In the genomic region with DNA sequence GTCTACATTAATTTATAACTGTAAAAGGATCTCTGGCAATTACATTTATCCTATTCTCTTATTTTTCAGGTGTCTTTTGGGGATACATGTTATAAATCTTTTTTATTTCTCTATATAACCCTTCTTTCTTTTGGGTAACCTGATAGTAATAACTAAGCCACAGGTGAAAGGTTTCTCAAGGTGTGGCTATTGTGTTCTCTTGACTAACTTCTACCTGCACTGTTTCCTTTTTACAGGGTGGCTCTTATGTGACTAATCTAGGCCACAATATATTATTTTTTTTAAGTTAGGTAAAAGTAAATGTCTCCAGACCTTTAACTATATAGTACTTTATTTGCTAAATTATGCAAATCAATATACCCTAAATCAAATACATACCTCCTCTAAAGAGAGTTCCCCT, we compare ENCODE assay signal across 18 cellular contexts.
DNase-seq lines count a peak whose midpoint lies in the region; ATAC-seq and TF ChIP-seq lines count a peak whose summit lies in the region.
"Had no signal": no experiment of that assay in that cellular context is flagged by ENCODE, and none has a peak within 500 bp of the region (broad histone marks: within the 10 kb centered on the region; RNA-seq: fewer than 3 reads in every experiment).

No MANE protein-coding gene starts in this region.

- no peak overlapping the region for H3K4me3 Mint-ChIP-seq in GM23338
- no peak overlapping the region for H3K4me3 Mint-ChIP-seq in naive thymus-derived CD4-positive, alpha-beta T cell

- H3K79me2 ChIP-seq in GM23338 (replicated peaks; ENCODE audit: insufficient read depth) (no peaks in the 10 kb centered on the region), PC-9 (ENCODE audit: low read depth) (peaks cover 97% of the 10 kb centered on the region), hepatocyte (peaks cover 24% of the 10 kb centered on the region)

- no peaks in the 10 kb centered on the region for H3K36me3 ChIP-seq in GM23338 (ENCODE audit: insufficient read depth)
- no peaks in the 10 kb centered on the region for H3K36me3 ChIP-seq in PC-9 (ENCODE audit: low read depth)
- no peaks in the 10 kb centered on the region for H3K36me3 ChIP-seq in hepatocyte (replicated peaks; ENCODE audit: insufficient read depth, low read depth)
- no peaks in the 10 kb centered on the region for H3K36me3 ChIP-seq in spleen
- H3K36me3 ChIP-seq in naive thymus-derived CD4-positive, alpha-beta T cell (ENCODE audit: control insufficient read depth in 2 of 3, insufficient read depth in 3 of 3, low read length in 3 of 3), result no peaks in the 10 kb centered on the region
- H3K36me3 ChIP-seq: gastrocnemius medialis, pancreas, Peyer's patch had no signal

- 0 out of 2 replicates have a peak, but pooled peaks cover 3% of the 10 kb centered on the region for H3K9me2 ChIP-seq in GM23338 (ENCODE audit: insufficient read depth)
- no peaks in the 10 kb centered on the region for H3K9me2 ChIP-seq in PC-9 (ENCODE audit: insufficient read depth)
- H3K9me2 ChIP-seq in hepatocyte (replicated peaks; ENCODE audit: insufficient read depth), result no peaks in the 10 kb centered on the region
- H3K9me2 ChIP-seq: SK-N-SH had no signal

- H3K9me3 Mint-ChIP-seq in GM23338, result no peaks in the 10 kb centered on the region
- H3K9me3 Mint-ChIP-seq in naive thymus-derived CD4-positive, alpha-beta T cell, result peaks cover 0 to 1% (median 0%) of the 10 kb centered on the region in 11 donors
- H3K9me3 Mint-ChIP-seq: activated naive CD4-positive, alpha-beta T cell treated with anti-CD3 and anti-CD28 coated beads, Interleukin-2, amount 50 U/mL, for 72 hours had no signal

- TF ChIP-seq CTCF in GM23338 (conservative IDR thresholded peaks at IDR 0.05; ENCODE audit: low read depth in 2 of 2) (no peak), PC-9 (conservative IDR thresholded peaks at IDR 0.05) (no peak), hepatocyte (IDR thresholded peaks at IDR 0.05; ENCODE audit: poor library complexity) (no peak), spleen (IDR thresholded peaks at IDR 0.05 in 8 of 11, conservative IDR thresholded peaks at IDR 0.05 in 3 of 11) (no peak)

- no peaks in the 10 kb centered on the region for H3K36me3 Mint-ChIP-seq in GM23338 (ENCODE audit: low read depth)
- peaks cover 0 to 5% (median 0%) of the 10 kb centered on the region in 5 donors for H3K36me3 Mint-ChIP-seq in naive thymus-derived CD4-positive, alpha-beta T cell
- H3K36me3 Mint-ChIP-seq: activated naive CD4-positive, alpha-beta T cell treated with anti-CD3 and anti-CD28 coated beads, Interleukin-2, amount 50 U/mL, for 72 hours had no signal

- intact Hi-C loops in PC-9 (cut with micrococcal nuclease; ENCODE audit: unreplicated experiment), result loop anchor here (2.0 kb wide), 1 partner anchor 41 kb away; no protein-coding TSS in a partner anchor
- intact Hi-C loops in spleen (cut with DNase I; ENCODE audit: low total_unique reads), result no loop called here
- intact Hi-C loops in naive thymus-derived CD4-positive, alpha-beta T cell (cut with micrococcal nuclease), result no loop called here

- no peak overlapping the region for H2AFZ ChIP-seq in GM23338
- H2AFZ ChIP-seq in PC-9, result no peak overlapping the region
- H2AFZ ChIP-seq in hepatocyte, result no peak overlapping the region

- H3K4me2 ChIP-seq in GM23338, result peak overlapping the region; percentile 29; the same call in 1 of the 2 replicates
- H3K4me2 ChIP-seq in PC-9, result peak overlapping the region; percentile 71
- H3K4me2 ChIP-seq in hepatocyte, result peak overlapping the region; percentile 64
- H3K4me2 ChIP-seq: SK-N-SH had no signal

- CTCF ChIA-PET in PC-9 (lab: Charles Lee), result no interaction called here
- CTCF ChIA-PET in naive thymus-derived CD4-positive, alpha-beta T cell (lab: Charles Lee), result no interaction called here

- H3K9me3 ChIP-seq in PC-9 (ENCODE audit: insufficient read depth, low read depth) (no peaks in the 10 kb centered on the region; the same call in 1 of the 2 replicates), hepatocyte (ENCODE audit: low read depth) (no peaks in the 10 kb centered on the region), spleen (no peaks in the 10 kb centered on the region)
- H3K9me3 ChIP-seq in naive thymus-derived CD4-positive, alpha-beta T cell (ENCODE audit: control insufficient read depth in 2 of 3, low read length in 3 of 3), result no peaks in the 10 kb centered on the region
- H3K9me3 ChIP-seq: gastrocnemius medialis, pancreas, Peyer's patch, SK-N-SH had no signal

- BruUV-seq in PC-9 (replicated peaks; lab: Mats Ljungman, UMichigan), result no TSS peak

- H3K27ac ChIP-seq in GM23338 (ENCODE audit: low read depth), result no peak overlapping the region
- H3K27ac ChIP-seq in PC-9, result peak overlapping the region; percentile 90
- peak overlapping the region; percentile 66 for H3K27ac ChIP-seq in hepatocyte
- H3K27ac ChIP-seq in spleen, result peak overlapping the region in 6 of 8 donors; percentile 17 to 76 (median 52)
- H3K27ac ChIP-seq in naive thymus-derived CD4-positive, alpha-beta T cell (ENCODE audit: low read depth, low read length), result no peak overlapping the region
- H3K27ac ChIP-seq: gastrocnemius medialis, pancreas had no signal

- peaks cover 2% of the 10 kb centered on the region for H3K27me3 Mint-ChIP-seq in GM23338 (ENCODE audit: insufficient read depth, low read depth, poor library complexity)
- H3K27me3 Mint-ChIP-seq in naive thymus-derived CD4-positive, alpha-beta T cell, result peaks cover 3 to 26% (median 17%) of the 10 kb centered on the region in 5 donors

- H3K27me3 ChIP-seq in GM23338 (ENCODE audit: insufficient read depth) (no peaks in the 10 kb centered on the region), PC-9 (ENCODE audit: insufficient read depth, low read depth) (no peaks in the 10 kb centered on the region), hepatocyte (no peaks in the 10 kb centered on the region), spleen (replicated peaks in 1 of 7) (no peaks in the 10 kb centered on the region)
- no peaks in the 10 kb centered on the region for H3K27me3 ChIP-seq in naive thymus-derived CD4-positive, alpha-beta T cell (ENCODE audit: control insufficient read depth in 2 of 2, insufficient read depth in 2 of 2, low read length in 2 of 2)
- H3K27me3 ChIP-seq: gastrocnemius medialis, pancreas, Peyer's patch had no signal

- H3K4me3 ChIP-seq in GM23338, result no peak overlapping the region
- peak overlapping the region; percentile 33; the same call in 1 of the 2 replicates for H3K4me3 ChIP-seq in PC-9
- no peak overlapping the region for H3K4me3 ChIP-seq in hepatocyte
- no peak overlapping the region for H3K4me3 ChIP-seq in spleen
- no peak overlapping the region for H3K4me3 ChIP-seq in naive thymus-derived CD4-positive, alpha-beta T cell (ENCODE audit: low read length)
- H3K4me3 ChIP-seq: gastrocnemius medialis, pancreas, Peyer's patch had no signal

- H4K20me1 ChIP-seq in GM23338 (replicated peaks; ENCODE audit: insufficient read depth), result no peaks in the 10 kb centered on the region
- no peaks in the 10 kb centered on the region for H4K20me1 ChIP-seq in PC-9 (ENCODE audit: insufficient read depth)
- H4K20me1 ChIP-seq in hepatocyte (ENCODE audit: insufficient read depth, poor library complexity, severe bottlenecking), result no peaks in the 10 kb centered on the region

- TF ChIP-seq POLR2A in spleen (IDR thresholded peaks at IDR 0.05), result no peak

- H3K4me1 ChIP-seq in GM23338 (ENCODE audit: insufficient read depth) (peaks cover 53% of the 10 kb centered on the region), PC-9 (replicated peaks; ENCODE audit: insufficient read depth) (peaks cover 73% of the 10 kb centered on the region), hepatocyte (ENCODE audit: insufficient read depth) (peaks cover 17% of the 10 kb centered on the region), spleen (peaks cover 0 to 21% (median 5%) of the 10 kb centered on the region in 6 donors)
- H3K4me1 ChIP-seq in naive thymus-derived CD4-positive, alpha-beta T cell (ENCODE audit: control insufficient read depth in 2 of 2, insufficient read depth in 2 of 2, low read length in 2 of 2), result peaks cover 0 to 44% of the 10 kb centered on the region in 2 donors
- H3K4me1 ChIP-seq: gastrocnemius medialis had no signal

- peaks cover 73% of the 10 kb centered on the region for H3K4me1 Mint-ChIP-seq in GM23338
- peaks cover 0 to 8% (median 0%) of the 10 kb centered on the region in 7 donors for H3K4me1 Mint-ChIP-seq in naive thymus-derived CD4-positive, alpha-beta T cell

- ATAC-seq in GM23338, result no peak
- no peak for ATAC-seq in naive thymus-derived CD4-positive, alpha-beta T cell
- ATAC-seq: gastrocnemius medialis, sciatic nerve had no signal

- POLR2A ChIA-PET in PC-9 (lab: Charles Lee; ENCODE audit: unreplicated experiment), result interaction anchor here (0.5 to 0.9 kb wide), 3 partner anchors 15 to 272 kb away, joined by 3 to 10 read pairs (median 4); no protein-coding TSS in a partner anchor
- POLR2A ChIA-PET in naive thymus-derived CD4-positive, alpha-beta T cell (lab: Charles Lee), result no interaction called here

- H3F3A ChIP-seq in GM23338 (replicated peaks; ENCODE audit: low read depth) (no peaks in the 10 kb centered on the region), PC-9 (ENCODE audit: insufficient read depth, low read depth) (peaks cover 58% of the 10 kb centered on the region)

- DNase-seq in GM23338 (ENCODE audit: low spot score) (no peak), PC-9 (peak in 1 of 2 experiments; percentile 76), hepatocyte (ENCODE audit: low spot score) (no peak), spleen (no peak), MV-4-11 (lab: John Stamatoyannopoulos, UW) (no peak), LoVo (ENCODE audit: low spot score) (no peak), AG20443 (ENCODE audit: low spot score) (no peak)
- no peak for DNase-seq in naive thymus-derived CD4-positive, alpha-beta T cell
- DNase-seq: gastrocnemius medialis; NCI-H1436 treated with DMSO at 0.1 percent for 48 hours; NCI-H2171 treated with DMSO at 0.1 percent for 48 hours; pancreas; Peyer's patch; SK-N-SH; stimulated activated naive CD4-positive, alpha-beta T cell treated with Interleukin-2 at 50 U/mL for 16 hours; T1000 had no signal

- no peak overlapping the region for H3K27ac Mint-ChIP-seq in GM23338
- no peak overlapping the region for H3K27ac Mint-ChIP-seq in naive thymus-derived CD4-positive, alpha-beta T cell
- H3K27ac Mint-ChIP-seq: activated naive CD4-positive, alpha-beta T cell treated with anti-CD3 and anti-CD28 coated beads, Interleukin-2, amount 50 U/mL, for 72 hours had no signal

TF ChIP-seq in GM23338, 12 proteins besides CTCF, POLR2A, EP300 and RAD21 (continues in another document):
- TF ChIP-seq ZNF331 (CRISPR knock-in tag; IDR thresholded peaks at IDR 0.05; ENCODE audit: low read depth) (no peak), ZNF114 (CRISPR knock-in tag; IDR thresholded peaks at IDR 0.05) (no peak), JUNB (IDR thresholded peaks at IDR 0.05; ENCODE audit: unreplicated experiment) (no peak), NANOG (IDR thresholded peaks at IDR 0.05; ENCODE audit: borderline replicate concordance) (no peak), CREB1 (CRISPR knock-in tag; IDR thresholded peaks at IDR 0.05; ENCODE audit: low read depth) (no peak)

Comparison
In these comparisons a context has a peak if more than half of its experiments do, and no peak if none do; other contexts are left out.
1. H3K27ac ChIP-seq: peak in PC-9 (single experiment), hepatocyte (single experiment) and spleen (6 of 8); none in GM23338 (single experiment) and naive thymus-derived CD4-positive, alpha-beta T cell (single experiment).
2. Peak in every context shown above with its lines, with median percentiles within 50 percentile points of each other: H3K4me2 ChIP-seq.